ENCODE assay signal across 25 cellular contexts in genomic region chr4:188728359-188728758, GRCh38.
"Had no signal": no experiment of that assay in that cellular context is flagged by ENCODE, and none has a peak within 500 bp of the region (broad histone marks: within the 10 kb centered on the region; RNA-seq: fewer than 3 reads in every experiment).

No MANE protein-coding gene starts in this region.

- H3K27ac Mint-ChIP-seq: activated naive CD4-positive, alpha-beta T cell treated with anti-CD3 and anti-CD28 coated beads for 36 hours; activated naive CD8-positive, alpha-beta T cell treated with anti-CD3 and anti-CD28 coated beads for 36 hours; naive thymus-derived CD8-positive, alpha-beta T cell; T-helper 1 cell treated with Interleukin-12 subunit alpha and Interleukin-12 subunit beta and Interleukin-4 antibody, amounts not matched to agents 30 μg/mL and 1 μg/mL, for 36 hours had no signal

- DNase-seq: activated CD4-positive, alpha-beta T cell treated with anti-CD3 and anti-CD28 coated beads for 4 hours; activated CD4-positive, alpha-beta T cell treated with anti-CD3 and anti-CD28 coated beads, Interleukin-2, amount 50 U/mL, for 4 hours; activated CD8-positive, alpha-beta memory T cell treated with anti-CD3 and anti-CD28 coated beads for 24 hours; activated effector memory CD4-positive, alpha-beta T cell treated with Interleukin-2 at 50 U/mL for 16 hours; activated naive CD4-positive, alpha-beta T cell treated with anti-CD3 and anti-CD28 coated beads for 36 hours; activated naive CD8-positive, alpha-beta T cell treated with anti-CD3 and anti-CD28 coated beads for 36 hours; amniotic stem cell; caudate nucleus; cortex of kidney; gastrocnemius medialis; glutamatergic neuron; left colon; naive thymus-derived CD8-positive, alpha-beta T cell; right cardiac atrium; stimulated activated CD4-positive, alpha-beta T cell treated with anti-CD3 and anti-CD28 coated beads, Interleukin-2, amount 100 ng/mL, for 48 hours; stimulated activated naive CD4-positive, alpha-beta T cell treated with Interleukin-2 at 50 U/mL for 16 hours; SW 1271; T-helper 9 cell had no signal

- H3K27me3 ChIP-seq: gastrocnemius medialis, hepatocyte, tibial nerve had no signal

- H3K79me2 ChIP-seq: hepatocyte had no signal

- ATAC-seq: esophagus mucosa; gastrocnemius medialis; left colon; naive thymus-derived CD8-positive, alpha-beta T cell; right cardiac atrium had no signal

- H3K36me3 Mint-ChIP-seq: activated naive CD8-positive, alpha-beta T cell treated with anti-CD3 and anti-CD28 coated beads for 36 hours had no signal

- H3K36me3 ChIP-seq: gastrocnemius medialis, tibial nerve had no signal

- FAIRE-seq: keratinocyte, TTC549 had no signal

- H3K4me3 Mint-ChIP-seq: activated naive CD4-positive, alpha-beta T cell treated with anti-CD3 and anti-CD28 coated beads for 36 hours; activated naive CD8-positive, alpha-beta T cell treated with anti-CD3 and anti-CD28 coated beads for 36 hours; naive thymus-derived CD8-positive, alpha-beta T cell; T-helper 1 cell treated with Interleukin-12 subunit alpha and Interleukin-12 subunit beta and Interleukin-4 antibody, amounts not matched to agents 30 μg/mL and 1 μg/mL, for 36 hours had no signal

- H3K27ac ChIP-seq: gastrocnemius medialis, hepatocyte, tibial nerve, VCaP had no signal

- H3K9me3 ChIP-seq: gastrocnemius medialis, tibial nerve had no signal

- H3K9me3 Mint-ChIP-seq: activated naive CD4-positive, alpha-beta T cell treated with anti-CD3 and anti-CD28 coated beads for 36 hours had no signal

- H3K4me1 ChIP-seq: gastrocnemius medialis, tibial nerve had no signal

- H3K27me3 Mint-ChIP-seq: activated naive CD8-positive, alpha-beta T cell treated with anti-CD3 and anti-CD28 coated beads for 36 hours; naive thymus-derived CD8-positive, alpha-beta T cell had no signal

- H2AFZ ChIP-seq: hepatocyte had no signal

- H3K4me3 ChIP-seq: gastrocnemius medialis, hepatocyte, tibial nerve had no signal

- H3K4me1 Mint-ChIP-seq: activated naive CD8-positive, alpha-beta T cell treated with anti-CD3 and anti-CD28 coated beads for 36 hours; naive thymus-derived CD8-positive, alpha-beta T cell had no signal

- H3K4me2 ChIP-seq: hepatocyte had no signal
